ENCODE assay signal across 1 cellular context in genomic region chr14:24188251-24189058, GRCh38.
A peak's percentile ranks its signal among the peaks of the same experiment; 100 is the strongest.
TF ChIP-seq lines count a peak whose summit lies in the region.

IPO4 (minus strand) TSS chr14:24188816; CDS start chr14:24188787, 29 bp downstream.

TF ChIP-seq in HepG2, 621 proteins besides CTCF, POLR2A, EP300 and RAD21 (continued from another document and continues in another):
- TF ChIP-seq, protein P1, sequence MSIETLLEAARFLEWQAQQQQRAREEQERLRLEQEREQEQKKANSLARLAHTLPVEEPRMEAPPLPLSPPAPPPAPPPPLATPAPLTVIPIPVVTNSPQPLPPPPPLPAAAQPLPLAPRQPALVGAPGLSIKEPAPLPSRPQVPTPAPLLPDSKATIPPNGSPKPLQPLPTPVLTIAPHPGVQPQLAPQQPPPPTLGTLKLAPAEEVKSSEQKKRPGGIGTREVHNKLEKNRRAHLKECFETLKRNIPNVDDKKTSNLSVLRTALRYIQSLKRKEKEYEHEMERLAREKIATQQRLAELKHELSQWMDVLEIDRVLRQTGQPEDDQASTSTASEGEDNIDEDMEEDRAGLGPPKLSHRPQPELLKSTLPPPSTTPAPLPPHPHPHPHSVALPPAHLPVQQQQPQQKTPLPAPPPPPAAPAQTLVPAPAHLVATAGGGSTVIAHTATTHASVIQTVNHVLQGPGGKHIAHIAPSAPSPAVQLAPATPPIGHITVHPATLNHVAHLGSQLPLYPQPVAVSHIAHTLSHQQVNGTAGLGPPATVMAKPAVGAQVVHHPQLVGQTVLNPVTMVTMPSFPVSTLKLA (IDR thresholded peaks at IDR 0.05), result peak; percentile 100
- TF ChIP-seq SETDB1 (CRISPR knock-in tag; IDR thresholded peaks at IDR 0.05; ENCODE audit: borderline replicate concordance) (no peak), ZNF775 (CRISPR knock-in tag; IDR thresholded peaks at IDR 0.05; ENCODE audit: borderline replicate concordance) (peak; percentile 56; the same call in 1 of the 2 replicates), ZNF17 (CRISPR knock-in tag; IDR thresholded peaks at IDR 0.05) (no peak), PRMT3 (CRISPR knock-in tag; IDR thresholded peaks at IDR 0.05; ENCODE audit: borderline replicate concordance, low read depth) (no peak), DZIP1 (CRISPR knock-in tag; IDR thresholded peaks at IDR 0.05) (peak; percentile 98; the same call in 1 of the 2 replicates), RFXAP (CRISPR knock-in tag; IDR thresholded peaks at IDR 0.05; ENCODE audit: borderline replicate concordance) (peak; percentile 97), HCFC1 (IDR thresholded peaks at IDR 0.05; ENCODE audit: low read depth, low read length) (peak; percentile 96), ZNF564 (CRISPR knock-in tag; IDR thresholded peaks at IDR 0.05) (no peak), ZKSCAN1 (IDR thresholded peaks at IDR 0.05; ENCODE audit: low read length) (peak; percentile 86; the same call in 1 of the 2 replicates), PAX8 (CRISPR knock-in tag; IDR thresholded peaks at IDR 0.05; ENCODE audit: borderline replicate concordance) (0 out of 2 replicates have a peak, but pooled peaks have one; percentile 73), CC2D1A (CRISPR knock-in tag; IDR thresholded peaks at IDR 0.05) (no peak), TBP (CRISPR knock-in tag; IDR thresholded peaks at IDR 0.05) (0 out of 2 replicates have a peak, but pooled peaks have one; percentile 85), ZNF549 (CRISPR knock-in tag; IDR thresholded peaks at IDR 0.05) (peak; percentile 29; the same call in 1 of the 2 replicates), ZKSCAN5 (CRISPR knock-in tag; IDR thresholded peaks at IDR 0.05) (peak; percentile 57; the same call in 1 of the 2 replicates), SPEN (CRISPR knock-in tag; IDR thresholded peaks at IDR 0.05; ENCODE audit: low read depth) (peak; percentile 100), ZSCAN5A (CRISPR knock-in tag; IDR thresholded peaks at IDR 0.05; ENCODE audit: borderline replicate concordance) (peak; percentile 98; the same call in 1 of the 2 replicates), ARNTL (CRISPR knock-in tag; IDR thresholded peaks at IDR 0.05) (peak; percentile 97), MTA1 (CRISPR knock-in tag; IDR thresholded peaks at IDR 0.05; ENCODE audit: borderline replicate concordance) (peak; percentile 92), HOXD1 (CRISPR knock-in tag; IDR thresholded peaks at IDR 0.05) (peak; percentile 96), MAFF (IDR thresholded peaks at IDR 0.05; ENCODE audit: low read depth, low read length) (no peak), ZNF292 (CRISPR knock-in tag; IDR thresholded peaks at IDR 0.05; ENCODE audit: borderline replicate concordance, low read depth) (peak; percentile 78; the same call in 1 of the 2 replicates), SNAPC4 (CRISPR knock-in tag; IDR thresholded peaks at IDR 0.05) (peak; percentile 97), ZMAT3 (CRISPR knock-in tag; conservative IDR thresholded peaks at IDR 0.05) (peak; percentile 95), ZFP36L1 (CRISPR knock-in tag; IDR thresholded peaks at IDR 0.05) (peak; percentile 81; the same call in 1 of the 2 replicates), IKZF5 (CRISPR knock-in tag; IDR thresholded peaks at IDR 0.05) (peak; percentile 99), RBM22 (optimal IDR thresholded peaks at IDR 0.05; ENCODE audit: low read length) (peak; percentile 100), ATF7 (IDR thresholded peaks at IDR 0.05) (no peak), ATF7 (CRISPR knock-in tag; IDR thresholded peaks at IDR 0.05) (peak; percentile 42), CHCHD3 (CRISPR knock-in tag; IDR thresholded peaks at IDR 0.05) (peak; percentile 94), ZNF674 (CRISPR knock-in tag; IDR thresholded peaks at IDR 0.05; ENCODE audit: low read depth) (peak; percentile 99), HDAC6 (IDR thresholded peaks at IDR 0.05; ENCODE audit: low read depth, low read length) (no peak), HNRNPLL (IDR thresholded peaks at IDR 0.05; ENCODE audit: low read depth, low read length, poor library complexity, severe bottlenecking) (peak; percentile 99), ATF1 (CRISPR knock-in tag; IDR thresholded peaks at IDR 0.05) (no peak), ZNF572 (CRISPR knock-in tag; IDR thresholded peaks at IDR 0.05) (peak; percentile 89; the same call in 1 of the 2 replicates), MTF2 (CRISPR knock-in tag; IDR thresholded peaks at IDR 0.05; ENCODE audit: borderline replicate concordance) (peak; percentile 75), LCORL (IDR thresholded peaks at IDR 0.05) (no peak), LCORL (CRISPR knock-in tag; IDR thresholded peaks at IDR 0.05) (peak; percentile 93), HNF1A (IDR thresholded peaks at IDR 0.05; ENCODE audit: low read depth) (peak; percentile 88), HNF1A (CRISPR knock-in tag; IDR thresholded peaks at IDR 0.05; ENCODE audit: borderline replicate concordance) (peak; percentile 91)
- TF ChIP-seq, protein P2, sequence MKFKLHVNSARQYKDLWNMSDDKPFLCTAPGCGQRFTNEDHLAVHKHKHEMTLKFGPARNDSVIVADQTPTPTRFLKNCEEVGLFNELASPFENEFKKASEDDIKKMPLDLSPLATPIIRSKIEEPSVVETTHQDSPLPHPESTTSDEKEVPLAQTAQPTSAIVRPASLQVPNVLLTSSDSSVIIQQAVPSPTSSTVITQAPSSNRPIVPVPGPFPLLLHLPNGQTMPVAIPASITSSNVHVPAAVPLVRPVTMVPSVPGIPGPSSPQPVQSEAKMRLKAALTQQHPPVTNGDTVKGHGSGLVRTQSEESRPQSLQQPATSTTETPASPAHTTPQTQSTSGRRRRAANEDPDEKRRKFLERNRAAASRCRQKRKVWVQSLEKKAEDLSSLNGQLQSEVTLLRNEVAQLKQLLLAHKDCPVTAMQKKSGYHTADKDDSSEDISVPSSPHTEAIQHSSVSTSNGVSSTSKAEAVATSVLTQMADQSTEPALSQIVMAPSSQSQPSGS (CRISPR knock-in tag; IDR thresholded peaks at IDR 0.05), result peak; percentile 98; the same call in 1 of the 2 replicates
- TF ChIP-seq, protein P3, sequence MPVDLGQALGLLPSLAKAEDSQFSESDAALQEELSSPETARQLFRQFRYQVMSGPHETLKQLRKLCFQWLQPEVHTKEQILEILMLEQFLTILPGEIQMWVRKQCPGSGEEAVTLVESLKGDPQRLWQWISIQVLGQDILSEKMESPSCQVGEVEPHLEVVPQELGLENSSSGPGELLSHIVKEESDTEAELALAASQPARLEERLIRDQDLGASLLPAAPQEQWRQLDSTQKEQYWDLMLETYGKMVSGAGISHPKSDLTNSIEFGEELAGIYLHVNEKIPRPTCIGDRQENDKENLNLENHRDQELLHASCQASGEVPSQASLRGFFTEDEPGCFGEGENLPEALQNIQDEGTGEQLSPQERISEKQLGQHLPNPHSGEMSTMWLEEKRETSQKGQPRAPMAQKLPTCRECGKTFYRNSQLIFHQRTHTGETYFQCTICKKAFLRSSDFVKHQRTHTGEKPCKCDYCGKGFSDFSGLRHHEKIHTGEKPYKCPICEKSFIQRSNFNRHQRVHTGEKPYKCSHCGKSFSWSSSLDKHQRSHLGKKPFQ (CRISPR knock-in tag; IDR thresholded peaks at IDR 0.05; ENCODE audit: insufficient replicate concordance), result peak; percentile 92
